Comparison of ENCODE assay signal across 21 cellular contexts in the genomic region with DNA sequence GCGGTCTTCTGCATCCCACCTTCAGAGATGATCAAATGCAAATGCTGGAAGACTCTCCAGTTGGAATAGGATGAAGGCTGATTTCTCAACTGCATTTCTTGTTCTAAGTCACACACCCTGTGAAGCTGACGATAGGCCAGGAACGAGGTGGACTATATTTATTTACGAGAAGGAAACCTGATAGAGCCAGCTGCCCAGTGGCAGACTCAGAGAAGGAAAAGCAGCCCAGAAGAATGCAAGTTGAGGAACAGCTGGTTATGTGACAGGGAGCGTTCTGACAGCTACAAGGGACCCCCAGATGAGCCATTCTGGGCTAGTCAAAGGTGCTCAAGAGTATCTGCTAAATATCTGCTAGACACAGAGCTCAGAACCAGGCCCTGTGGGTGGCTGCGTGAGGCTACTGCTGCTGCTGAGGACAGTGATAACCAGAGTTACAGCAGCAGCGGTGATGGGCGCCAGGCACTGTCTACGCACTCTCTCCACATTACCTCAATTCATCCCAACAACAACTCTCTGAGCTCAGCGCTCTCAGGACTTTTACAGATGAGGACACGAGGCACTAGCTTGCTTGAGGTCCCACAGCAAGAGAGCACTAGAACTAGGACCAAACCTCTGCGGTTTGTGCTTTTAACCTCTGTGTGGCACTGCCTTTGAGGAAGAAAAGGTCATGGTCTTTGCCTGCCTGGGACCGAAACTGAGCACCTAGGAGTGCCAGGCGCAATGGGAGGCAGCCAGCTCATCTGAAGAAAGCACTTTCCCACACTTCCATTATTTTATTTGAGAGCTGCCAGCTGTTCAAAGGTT.
DNase-seq lines count a peak whose midpoint lies in the region; ATAC-seq, FAIRE-seq and TF ChIP-seq lines count a peak whose summit lies in the region.
"Had no signal": no experiment of that assay in that cellular context is flagged by ENCODE, and none has a peak within 500 bp of the region (broad histone marks: within the 10 kb centered on the region; RNA-seq: fewer than 3 reads in every experiment).

No MANE protein-coding gene starts in this region.

- no peak overlapping the region for H4K8ac ChIP-seq in trophoblast cell (ENCODE audit: low read depth, low read length)

- no peak for DNase-seq in breast epithelium (ENCODE audit: low spot score in 2 of 2)
- DNase-seq in mammary epithelial cell, result no peak
- DNase-seq in fibroblast of the aortic adventitia (ENCODE audit: low read depth), result peak; percentile 38
- DNase-seq in trophoblast cell, result no peak
- DNase-seq in activated CD4-positive, alpha-beta T cell treated with anti-CD3 and anti-CD28 coated beads for 4 hours, result no peak
- DNase-seq in left lobe of liver (ENCODE audit: low spot score), result no peak
- DNase-seq in frontal cortex (ENCODE audit: low spot score in 2 of 2), result no peak
- DNase-seq: activated CD4-positive, alpha-beta T cell treated with anti-CD3 and anti-CD28 coated beads, Interleukin-2, amount 10 ng/mL, durations not matched to agents 24 days and 14 days; activated naive CD4-positive, alpha-beta T cell treated with anti-CD3 and anti-CD28 coated beads, Interleukin-2, amount 10 ng/mL, durations not matched to agents 7 days and 5 days; Calu3; EL; NCI-H1048; NCI-H2029; ovary; sigmoid colon; stimulated activated CD4-positive, alpha-beta T cell treated with anti-CD3 and anti-CD28 coated beads, Interleukin-1b, Interleukin-23, amount 100 ng/mL, for 48 hours; tibial artery had no signal

- TF ChIP-seq POLR2A in breast epithelium (IDR thresholded peaks at IDR 0.05), result no peak

- H3K9me3 ChIP-seq in breast epithelium (no peaks in the 10 kb centered on the region), mammary epithelial cell (replicated peaks; ENCODE audit: insufficient read depth, low read length) (no peaks in the 10 kb centered on the region), trophoblast cell (ENCODE audit: insufficient read depth, low read depth, low read length) (no peaks in the 10 kb centered on the region)
- H3K9me3 ChIP-seq: ovary, sigmoid colon, SJSA1, tibial artery had no signal

- ATAC-seq in GM18909 (IDR thresholded peaks at IDR 0.05; ENCODE audit: poor library complexity, unreplicated experiment), result no peak
- ATAC-seq in left lobe of liver, result no peak

- H3K27me3 ChIP-seq in breast epithelium (no peaks in the 10 kb centered on the region), mammary epithelial cell (ENCODE audit: insufficient read depth, low read length) (no peaks in the 10 kb centered on the region), trophoblast cell (ENCODE audit: insufficient read depth, low read length) (no peaks in the 10 kb centered on the region)
- H3K27me3 ChIP-seq: ovary, sigmoid colon, SJSA1, tibial artery had no signal

- no peaks in the 10 kb centered on the region for H4K20me1 ChIP-seq in mammary epithelial cell (ENCODE audit: insufficient read depth, low read length)

- H4K12ac ChIP-seq in trophoblast cell (ENCODE audit: low read depth, low read length), result no peak overlapping the region

- CTCF ChIA-PET in mammary epithelial cell (lab: Charles Lee; ENCODE audit: low non-redundant PET), result no interaction called here

- TF ChIP-seq CTCF in breast epithelium (IDR thresholded peaks at IDR 0.05) (no peak), mammary epithelial cell (conservative IDR thresholded peaks at IDR 0.05 in 1 of 2, IDR thresholded peaks at IDR 0.05 in 1 of 2; ENCODE audit: extremely low read depth in 1 of 2, insufficient read depth in 1 of 2, low read depth in 1 of 2, low read length in 2 of 2) (no peak), fibroblast of the aortic adventitia (IDR thresholded peaks at IDR 0.05; ENCODE audit: insufficient read depth, low read length) (no peak)

- H2AFZ ChIP-seq in mammary epithelial cell (ENCODE audit: low read depth, low read length), result no peak overlapping the region
- no peak overlapping the region for H2AFZ ChIP-seq in trophoblast cell (ENCODE audit: insufficient read depth, low read length, poor library complexity)

- H2BK12ac ChIP-seq in trophoblast cell (ENCODE audit: low read length), result no peak overlapping the region

- H2BK120ac ChIP-seq in trophoblast cell (ENCODE audit: insufficient read depth, low read length, poor library complexity), result no peak overlapping the region

- no peak overlapping the region for H3K23ac ChIP-seq in trophoblast cell (ENCODE audit: low read length)

- no peak overlapping the region for H3K14ac ChIP-seq in trophoblast cell (ENCODE audit: low read length)

- H3K36me3 ChIP-seq in breast epithelium (no peaks in the 10 kb centered on the region), mammary epithelial cell (ENCODE audit: insufficient read depth, low read length) (no peaks in the 10 kb centered on the region), trophoblast cell (ENCODE audit: control insufficient read depth in 1 of 2, insufficient read depth in 2 of 2, low read length in 2 of 2) (no peaks in the 10 kb centered on the region)
- H3K36me3 ChIP-seq: ovary, sigmoid colon, SJSA1 had no signal

- no peaks in the 10 kb centered on the region for H3K4me1 ChIP-seq in breast epithelium
- H3K4me1 ChIP-seq in mammary epithelial cell (ENCODE audit: insufficient read depth, low read length), result no peaks in the 10 kb centered on the region
- peaks cover 29 to 38% of the 10 kb centered on the region in 2 experiments for H3K4me1 ChIP-seq in trophoblast cell (ENCODE audit: control insufficient read depth in 1 of 2, insufficient read depth in 2 of 2, low read length in 2 of 2)
- H3K4me1 ChIP-seq: tibial artery had no signal

- H2AK5ac ChIP-seq in trophoblast cell (ENCODE audit: low read length), result no peak overlapping the region

- peak overlapping the region; percentile 15 to 62 for H3K27ac ChIP-seq in breast epithelium
- H3K27ac ChIP-seq in mammary epithelial cell (ENCODE audit: insufficient read depth, low read depth, low read length), result no peak overlapping the region
- peak overlapping the region; percentile 43 for H3K27ac ChIP-seq in trophoblast cell (ENCODE audit: low read depth, low read length)
- H3K27ac ChIP-seq: ovary, SJSA1, tibial artery had no signal

- H3K4me3 ChIP-seq in breast epithelium (no peak overlapping the region), mammary epithelial cell (replicated peaks in 1 of 3; ENCODE audit: insufficient read depth in 1 of 3, low read depth in 2 of 3, low read length in 3 of 3) (no peak overlapping the region), fibroblast of the aortic adventitia (ENCODE audit: low read depth, low read length) (no peak overlapping the region), trophoblast cell (ENCODE audit: low read depth, low read length) (no peak overlapping the region)
- H3K4me3 ChIP-seq: ovary, sigmoid colon, SJSA1, tibial artery had no signal

- BruUV-seq in mammary epithelial cell (replicated peaks; lab: Mats Ljungman, UMichigan), result no TSS peak

- H3K79me2 ChIP-seq in mammary epithelial cell (ENCODE audit: insufficient read depth, low read length), result no peaks in the 10 kb centered on the region
- H3K79me2 ChIP-seq in trophoblast cell (ENCODE audit: control insufficient read depth, insufficient read depth, low read length, poor library complexity), result peaks cover under 1% of the 10 kb centered on the region

- FAIRE-seq in frontal cortex (lab: Jason Lieb, UNC), result no peak
- FAIRE-seq: A204.1, H1 had no signal

- dilution Hi-C loops in mammary epithelial cell (cut with HindIII; ENCODE audit: low sequenced_read_pairs), result no loop called here

- H2BK5ac ChIP-seq in trophoblast cell (ENCODE audit: low read depth, low read length, poor library complexity), result no peak overlapping the region

- no peak overlapping the region for H3K4ac ChIP-seq in trophoblast cell (ENCODE audit: low read depth, low read length)

- 77% methylated on average over 13 of the region's 14 CpGs for WGBS in mammary epithelial cell (ENCODE audit: low coverage, missing lambda C conversion rate)
- WGBS in trophoblast cell (ENCODE audit: extremely low coverage, insufficient coverage, insufficient read length), result no CpG with 5 or more reads among the region's 14 CpGs

- no peak overlapping the region for H3K18ac ChIP-seq in trophoblast cell (ENCODE audit: low read length)

- H3K9ac ChIP-seq in mammary epithelial cell (ENCODE audit: insufficient read depth, low read length), result no peak overlapping the region
- no peak overlapping the region for H3K9ac ChIP-seq in trophoblast cell (ENCODE audit: low read length)

- peaks cover 16% of the 10 kb centered on the region for H3K79me1 ChIP-seq in trophoblast cell (ENCODE audit: low read length)

- in situ Hi-C loops in mammary epithelial cell (cut with MboI; ENCODE audit: low sequenced_read_pairs in 2 of 2), result no loop called here

- H4K91ac ChIP-seq in trophoblast cell (ENCODE audit: low read depth, low read length), result no peak overlapping the region

- H3K4me2 ChIP-seq in mammary epithelial cell (ENCODE audit: insufficient read depth, low read depth, low read length) (no peak overlapping the region), trophoblast cell (ENCODE audit: low read length) (no peak overlapping the region)

- intact Hi-C loops in breast epithelium (cut with DNase I; ENCODE audit: low total_unique reads), result no loop called here
- intact Hi-C loops in mammary epithelial cell (cut with micrococcal nuclease), result no loop called here
